24 cellular contexts compared by ENCODE assay signal in genomic region chr3:50551293-50552057, GRCh38. TPM values are rescaled to one million over a fixed set of nuclear protein-coding genes. Genes with fewer than 3 reads are reported as not detected.
DNase-seq lines count a peak whose midpoint lies in the region; ATAC-seq and TF ChIP-seq lines count a peak whose summit lies in the region.
"Had no signal": no experiment of that assay in that cellular context is flagged by ENCODE, and none has a peak within 500 bp of the region (broad histone marks: within the 10 kb centered on the region; RNA-seq: fewer than 3 reads in every experiment).

No MANE protein-coding gene starts in this region.

- no peaks in the 10 kb centered on the region for H3K36me3 Mint-ChIP-seq in activated CD4-positive, alpha-beta memory T cell treated with anti-CD3 and anti-CD28 coated beads for 36 hours
- no peaks in the 10 kb centered on the region for H3K36me3 Mint-ChIP-seq in activated CD4-positive, alpha-beta memory T cell treated with anti-CD3 and anti-CD28 coated beads, Interleukin-2, amount 10 ng/mL, durations not matched to agents 7 days and 5 days (ENCODE audit: low read depth)
- H3K36me3 Mint-ChIP-seq in Caco-2 (ENCODE audit: insufficient read depth, unreplicated experiment): no peaks in the 10 kb centered on the region
- H3K36me3 Mint-ChIP-seq: naive B cell, T-cell had no signal

- H3K27ac Mint-ChIP-seq in activated CD4-positive, alpha-beta memory T cell treated with anti-CD3 and anti-CD28 coated beads for 36 hours: no peak overlapping the region
- H3K27ac Mint-ChIP-seq in activated CD4-positive, alpha-beta memory T cell treated with anti-CD3 and anti-CD28 coated beads, Interleukin-2, amount 10 ng/mL, durations not matched to agents 7 days and 5 days: no peak overlapping the region
- no peak overlapping the region for H3K27ac Mint-ChIP-seq in Caco-2 (ENCODE audit: unreplicated experiment)
- H3K27ac Mint-ChIP-seq: B cell, endodermal cell, T-cell had no signal

- H3K79me2 ChIP-seq in PC-3 (ENCODE audit: low read length): no peaks in the 10 kb centered on the region

- no peak overlapping the region for H3K4me3 Mint-ChIP-seq in activated CD4-positive, alpha-beta memory T cell treated with anti-CD3 and anti-CD28 coated beads for 36 hours
- no peak overlapping the region for H3K4me3 Mint-ChIP-seq in activated CD4-positive, alpha-beta memory T cell treated with anti-CD3 and anti-CD28 coated beads, Interleukin-2, amount 10 ng/mL, durations not matched to agents 7 days and 5 days
- H3K4me3 Mint-ChIP-seq in Caco-2 (ENCODE audit: unreplicated experiment): no peak overlapping the region
- H3K4me3 Mint-ChIP-seq: B cell, endodermal cell, naive B cell, T-cell had no signal

- intact Hi-C loops in activated CD4-positive, alpha-beta memory T cell treated with anti-CD3 and anti-CD28 coated beads for 36 hours (cut with micrococcal nuclease): no loop called here
- intact Hi-C loops in PC-3 (cut with micrococcal nuclease): loop anchor here (1.0 kb wide), 1 partner anchor 63 kb away; no protein-coding TSS in a partner anchor
- intact Hi-C loops in Caco-2 (cut with micrococcal nuclease; ENCODE audit: unreplicated experiment): loop anchor here (2.0 kb wide), 1 partner anchor 33 kb away; no protein-coding TSS in a partner anchor

- CTCF ChIA-PET in activated CD4-positive, alpha-beta memory T cell treated with anti-CD3 and anti-CD28 coated beads for 36 hours (lab: Charles Lee): interaction anchor here (0.8 to 2.2 kb wide), 3 partner anchors 9 to 65 kb away, joined by 3 to 9 read pairs (median 3); partner anchors contain the start of gene MAPKAPK3
- CTCF ChIA-PET in activated CD4-positive, alpha-beta memory T cell treated with anti-CD3 and anti-CD28 coated beads, Interleukin-2, amount 10 ng/mL, durations not matched to agents 7 days and 5 days (lab: Charles Lee): interaction anchor here (0.7 to 2.0 kb wide), 9 partner anchors 9 to 201 kb away, joined by 3 to 9 read pairs (median 3); partner anchors contain the start of genes C3orf18, CISH, CYB561D2 and HEMK1
- CTCF ChIA-PET in PC-3 (lab: Charles Lee) (interaction anchor here (0.5 to 0.6 kb wide), 2 partner anchors 8 to 40 kb away, joined by 3 read pairs; no protein-coding TSS in a partner anchor), Caco-2 (lab: Charles Lee) (interaction anchor here (0.5 to 2.3 kb wide), 4 partner anchors 16 to 104 kb away, joined by 3 to 7 read pairs (median 4); no protein-coding TSS in a partner anchor)

- H3K36me3 ChIP-seq in PC-3 (ENCODE audit: low read depth, low read length) (no peaks in the 10 kb centered on the region), Caco-2 (ENCODE audit: control insufficient read depth, insufficient read depth, low read length) (no peaks in the 10 kb centered on the region)
- H3K36me3 ChIP-seq: brain microvascular endothelial cell, HAP-1 had no signal

- BruUV-seq in PC-3 (replicated peaks; lab: Mats Ljungman, UMichigan): no TSS peak
- BruUV-seq in Caco-2 (replicated peaks; lab: Mats Ljungman, UMichigan): no TSS peak

- no peak overlapping the region for H3K27ac ChIP-seq in PC-3 (ENCODE audit: low read length)
- H3K27ac ChIP-seq: A549, brain microvascular endothelial cell had no signal

- no peaks in the 10 kb centered on the region for H3K4me1 Mint-ChIP-seq in activated CD4-positive, alpha-beta memory T cell treated with anti-CD3 and anti-CD28 coated beads for 36 hours (ENCODE audit: low read depth)
- H3K4me1 Mint-ChIP-seq in activated CD4-positive, alpha-beta memory T cell treated with anti-CD3 and anti-CD28 coated beads, Interleukin-2, amount 10 ng/mL, durations not matched to agents 7 days and 5 days: peaks cover 10% of the 10 kb centered on the region
- no peaks in the 10 kb centered on the region for H3K4me1 Mint-ChIP-seq in Caco-2 (ENCODE audit: low read depth, unreplicated experiment)
- H3K4me1 Mint-ChIP-seq: B cell, endodermal cell had no signal

- no peak overlapping the region for H3K9ac ChIP-seq in PC-3 (ENCODE audit: low read length)

- H3K27me3 Mint-ChIP-seq in activated CD4-positive, alpha-beta memory T cell treated with anti-CD3 and anti-CD28 coated beads for 36 hours: no peaks in the 10 kb centered on the region
- no peaks in the 10 kb centered on the region for H3K27me3 Mint-ChIP-seq in activated CD4-positive, alpha-beta memory T cell treated with anti-CD3 and anti-CD28 coated beads, Interleukin-2, amount 10 ng/mL, durations not matched to agents 7 days and 5 days
- no peaks in the 10 kb centered on the region for H3K27me3 Mint-ChIP-seq in Caco-2 (ENCODE audit: insufficient read depth, unreplicated experiment)
- H3K27me3 Mint-ChIP-seq: B cell, T-cell had no signal

- TF ChIP-seq CTCF in PC-3 (conservative IDR thresholded peaks at IDR 0.05; ENCODE audit: low read depth, low read length): peak; percentile 40
- TF ChIP-seq CTCF in choroid plexus epithelial cell (conservative IDR thresholded peaks at IDR 0.05; ENCODE audit: low read depth, low read length): no peak
- TF ChIP-seq CTCF in retinal pigment epithelial cell (conservative IDR thresholded peaks at IDR 0.05; ENCODE audit: low read depth, low read length): peak; percentile 23
- TF ChIP-seq CTCF in Caco-2 (IDR thresholded peaks at IDR 0.05; ENCODE audit: insufficient read depth in 1 of 2, low read depth in 1 of 2, low read length in 1 of 2, severe bottlenecking in 1 of 2, unreplicated experiment in 1 of 2): no peak

- no peak overlapping the region for H2AFZ ChIP-seq in PC-3 (ENCODE audit: low read length)

- no peaks in the 10 kb centered on the region for H3F3A ChIP-seq in PC-3 (ENCODE audit: low read length, unreplicated experiment)

- no peaks in the 10 kb centered on the region for H3K9me3 Mint-ChIP-seq in activated CD4-positive, alpha-beta memory T cell treated with anti-CD3 and anti-CD28 coated beads for 36 hours
- no peaks in the 10 kb centered on the region for H3K9me3 Mint-ChIP-seq in activated CD4-positive, alpha-beta memory T cell treated with anti-CD3 and anti-CD28 coated beads, Interleukin-2, amount 10 ng/mL, durations not matched to agents 7 days and 5 days
- no peaks in the 10 kb centered on the region for H3K9me3 Mint-ChIP-seq in Caco-2 (ENCODE audit: unreplicated experiment)
- H3K9me3 Mint-ChIP-seq: endodermal cell, naive B cell, T-cell had no signal

- DNase-seq in activated CD4-positive, alpha-beta memory T cell treated with anti-CD3 and anti-CD28 coated beads for 36 hours: peak; percentile 23
- DNase-seq in activated CD4-positive, alpha-beta memory T cell treated with anti-CD3 and anti-CD28 coated beads, Interleukin-2, amount 10 ng/mL, durations not matched to agents 7 days and 5 days: no peak
- DNase-seq in PC-3: peak; percentile 25
- DNase-seq in choroid plexus epithelial cell (ENCODE audit: low read depth): peak; percentile 13
- no peak for DNase-seq in retinal pigment epithelial cell (ENCODE audit: low read depth)
- no peak for DNase-seq in NK-92 treated with Interleukin-12 subunit alpha and Interleukin-12 subunit beta, amount 100 ng/mL, for 24 hours (lab: John Stamatoyannopoulos, UW)
- no peak for DNase-seq in Caco-2
- DNase-seq: brain microvascular endothelial cell, cortex of kidney, endodermal cell, MV-4-11, naive B cell, NCI-H1694 treated with DMSO at 0.1 percent for 48 hours, NCI-H2227 treated with DMSO at 0.1 percent for 48 hours, right cardiac atrium, SHP77 treated with DMSO at 0.1 percent for 48 hours, T-cell had no signal

- H3K4me1 ChIP-seq in PC-3 (ENCODE audit: insufficient read depth, low read length) (no peaks in the 10 kb centered on the region), Caco-2 (no peaks in the 10 kb centered on the region)
- H3K4me1 ChIP-seq: A549 had no signal

- H3K27me3 ChIP-seq in PC-3 (ENCODE audit: low read length) (no peaks in the 10 kb centered on the region), Caco-2 (replicated peaks; ENCODE audit: control insufficient read depth, insufficient read depth, low read length) (no peaks in the 10 kb centered on the region)
- H3K27me3 ChIP-seq: brain microvascular endothelial cell had no signal

- peak; percentile 36 for ATAC-seq in PC-3
- no peak for ATAC-seq in GM19351 (IDR thresholded peaks at IDR 0.05; ENCODE audit: unreplicated experiment)
- ATAC-seq: right cardiac atrium, T-cell had no signal

- H4K20me1 ChIP-seq in PC-3 (ENCODE audit: low read length): no peaks in the 10 kb centered on the region

- H3K9me3 ChIP-seq in PC-3 (ENCODE audit: low read length) (no peaks in the 10 kb centered on the region), Caco-2 (no peaks in the 10 kb centered on the region)
- H3K9me3 ChIP-seq: A549, HAP-1 had no signal

- H3K4me3 ChIP-seq in PC-3 (ENCODE audit: low read length) (no peak overlapping the region), choroid plexus epithelial cell (ENCODE audit: low read depth, low read length) (no peak overlapping the region), retinal pigment epithelial cell (ENCODE audit: low read length) (no peak overlapping the region), Caco-2 (ENCODE audit: low read depth, low read length) (no peak overlapping the region)
- H3K4me3 ChIP-seq: A549, HAP-1, K562 had no signal

- POLR2A ChIA-PET in activated CD4-positive, alpha-beta memory T cell treated with anti-CD3 and anti-CD28 coated beads for 36 hours (lab: Charles Lee): no interaction called here
- POLR2A ChIA-PET in activated CD4-positive, alpha-beta memory T cell treated with anti-CD3 and anti-CD28 coated beads, Interleukin-2, amount 10 ng/mL, durations not matched to agents 7 days and 5 days (lab: Charles Lee): interaction anchor here (0.6 to 1.6 kb wide), 4 partner anchors 9 to 214 kb away, joined by 3 read pairs; no protein-coding TSS in a partner anchor
- POLR2A ChIA-PET in PC-3 (lab: Charles Lee; ENCODE audit: unreplicated experiment): no interaction called here
- POLR2A ChIA-PET in Caco-2 (lab: Charles Lee): no interaction called here

- no peak overlapping the region for H3K4me2 ChIP-seq in PC-3 (ENCODE audit: low read length)
- H3K4me2 ChIP-seq: A549 had no signal

- H3K9me2 ChIP-seq in PC-3 (replicated peaks; ENCODE audit: low read length): no peaks in the 10 kb centered on the region

RNA-seq across cellular contexts. Expression of gene C3orf18, which starts 16.1 kb away (rescaled TPM):
- 10 to 100 TPM; 16.7 to 17.0 TPM for total RNA-seq in activated CD4-positive, alpha-beta memory T cell treated with anti-CD3 and anti-CD28 coated beads for 36 hours
- total RNA-seq in activated CD4-positive, alpha-beta memory T cell treated with anti-CD3 and anti-CD28 coated beads, Interleukin-2, amount 10 ng/mL, durations not matched to agents 7 days and 5 days: 10 to 100 TPM; 14.6 to 17.5 TPM
- total RNA-seq in PC-3 (2014; rRNA removed) (31.2 and 33.9 TPM in 2 replicates), Caco-2 (2022) (1.6 and 2.1 TPM in 2 replicates)

RNA-seq across cellular contexts. Expression of gene HEMK1, which starts 17.8 kb away (rescaled TPM):
- 10 to 100 TPM; 78.7 to 82.6 TPM for total RNA-seq in activated CD4-positive, alpha-beta memory T cell treated with anti-CD3 and anti-CD28 coated beads for 36 hours
- 10 to 100 TPM; 49.6 to 50.1 TPM for total RNA-seq in activated CD4-positive, alpha-beta memory T cell treated with anti-CD3 and anti-CD28 coated beads, Interleukin-2, amount 10 ng/mL, durations not matched to agents 7 days and 5 days
- total RNA-seq in PC-3 (2014; rRNA removed): 20.3 and 22.2 TPM in 2 replicates
- total RNA-seq in Caco-2 (2022): 12.6 and 14.3 TPM in 2 replicates

RNA-seq across cellular contexts. Expression of gene CACNA2D2, which starts 48.0 kb away (rescaled TPM):
- total RNA-seq in activated CD4-positive, alpha-beta memory T cell treated with anti-CD3 and anti-CD28 coated beads for 36 hours: under 1 TPM; 0.63 to 0.69 TPM
- total RNA-seq in activated CD4-positive, alpha-beta memory T cell treated with anti-CD3 and anti-CD28 coated beads, Interleukin-2, amount 10 ng/mL, durations not matched to agents 7 days and 5 days: under 1 TPM; 0.45 to 0.55 TPM
- total RNA-seq in PC-3 (2014; rRNA removed): 0.17 and 0.44 TPM in 2 replicates
- 0.25 and 0.35 TPM in 2 replicates for total RNA-seq in Caco-2 (2022)
- total RNA-seq: Daoy, osteoblast had no signal

Comparison
In these comparisons a context has a peak if more than half of its experiments do, and no peak if none do; other contexts are left out.
1. DNase-seq: peak in activated CD4-positive, alpha-beta memory T cell treated with anti-CD3 and anti-CD28 coated beads for 36 hours (single experiment), PC-3 (single experiment) and choroid plexus epithelial cell (single experiment); none in activated CD4-positive, alpha-beta memory T cell treated with anti-CD3 and anti-CD28 coated beads, Interleukin-2, amount 10 ng/mL, durations not matched to agents 7 days and 5 days (single experiment), retinal pigment epithelial cell (single experiment), NK-92 treated with Interleukin-12 subunit alpha and Interleukin-12 subunit beta, amount 100 ng/mL, for 24 hours (single experiment) and Caco-2 (0 of 2).
2. CTCF ChIP-seq: peak in PC-3 (single experiment) and retinal pigment epithelial cell (single experiment); none in choroid plexus epithelial cell (single experiment) and Caco-2 (0 of 2).